ENCODE assay signal across 9 cellular contexts in genomic region chr16:67277999-67278772, GRCh38. TPM values are rescaled to one million over a fixed set of nuclear protein-coding genes. Genes with fewer than 3 reads are reported as not detected.
DNase-seq lines count a peak whose midpoint lies in the region; ATAC-seq and TF ChIP-seq lines count a peak whose summit lies in the region.
"Had no signal": no experiment of that assay in that cellular context is flagged by ENCODE, and none has a peak within 500 bp of the region (broad histone marks: within the 10 kb centered on the region; RNA-seq: fewer than 3 reads in every experiment).

No MANE protein-coding gene starts in this region.

- H3K27me3 Mint-ChIP-seq in T-helper 2 cell treated with Interferon-gamma antibody and Interleukin-4, amounts not matched to agents 5 μg/mL and 100 μg/mL, for 36 hours (ENCODE audit: low read depth): no peaks in the 10 kb centered on the region

- H3K4me1 ChIP-seq in sigmoid colon: peaks cover 0 to 31% (median 12%) of the 10 kb centered on the region in 4 donors

- TF ChIP-seq EP300 in sigmoid colon (IDR thresholded peaks at IDR 0.05): no peak

- peak overlapping the region; percentile 36 to 67 (median 50) for H3K4me3 ChIP-seq in sigmoid colon

- H3K4me3 Mint-ChIP-seq in T-helper 2 cell treated with Interferon-gamma antibody and Interleukin-4, amounts not matched to agents 5 μg/mL and 100 μg/mL, for 36 hours: peak overlapping the region; percentile 88

- H3K9me3 Mint-ChIP-seq in T-helper 2 cell treated with Interferon-gamma antibody and Interleukin-4, amounts not matched to agents 5 μg/mL and 100 μg/mL, for 36 hours: no peaks in the 10 kb centered on the region

- H3K27me3 ChIP-seq in sigmoid colon: peaks cover 0 to 5% (median 5%) of the 10 kb centered on the region in 3 donors

- no peaks in the 10 kb centered on the region for H3K36me3 ChIP-seq in sigmoid colon

- peak overlapping the region; percentile 25 to 70 (median 50) for H3K27ac ChIP-seq in sigmoid colon

- intact Hi-C loops in sigmoid colon (cut with DNase I): loop anchor here (5.0 kb wide), 1 partner anchor 119 kb away; no protein-coding TSS in a partner anchor

- peaks cover 12% of the 10 kb centered on the region for H3K36me3 Mint-ChIP-seq in T-helper 2 cell treated with Interferon-gamma antibody and Interleukin-4, amounts not matched to agents 5 μg/mL and 100 μg/mL, for 36 hours (ENCODE audit: low read depth)

- no peak for TF ChIP-seq POLR2A in sigmoid colon (IDR thresholded peaks at IDR 0.05)

- H3K4me1 Mint-ChIP-seq in T-helper 2 cell treated with Interferon-gamma antibody and Interleukin-4, amounts not matched to agents 5 μg/mL and 100 μg/mL, for 36 hours (ENCODE audit: low read depth): peaks cover 13% of the 10 kb centered on the region

- DNase-seq in T-helper 2 cell treated with Interferon-gamma antibody and Interleukin-4, amounts not matched to agents 5 μg/mL and 100 μg/mL, for 36 hours (ENCODE audit: low spot score): no peak
- DNase-seq in T-helper 2 cell (no peak), fibroblast of the conjunctiva (ENCODE audit: low read depth) (peak; percentile 49), sigmoid colon (no peak), NCI-H1417 (lab: John Stamatoyannopoulos, UW) (no peak)
- DNase-seq: DND-41 had no signal

- H3K27ac Mint-ChIP-seq in T-helper 2 cell treated with Interferon-gamma antibody and Interleukin-4, amounts not matched to agents 5 μg/mL and 100 μg/mL, for 36 hours: peak overlapping the region; percentile 77

- TF ChIP-seq CTCF in sigmoid colon (IDR thresholded peaks at IDR 0.05): no peak

- peak; percentile 48 for ATAC-seq in SK-N-SH treated with all-trans-retinoic acid at 6 μM for 48 hours
- no peak for ATAC-seq in HG03175 (IDR thresholded peaks at IDR 0.05; ENCODE audit: unreplicated experiment)
- ATAC-seq in HG03457 (IDR thresholded peaks at IDR 0.05; ENCODE audit: unreplicated experiment): no peak

- H3K9me3 ChIP-seq in sigmoid colon: no peaks in the 10 kb centered on the region

- WGBS in sigmoid colon, 2 donors: 35 to 62% methylated on average over 13 of the region's 13 CpGs

TF ChIP-seq in SK-N-SH treated with all-trans-retinoic acid at 6 μM for 48 hours, 23 proteins besides CTCF, POLR2A, EP300 and RAD21:
- no peak for TF ChIP-seq POU6F1 (CRISPR knock-in tag; IDR thresholded peaks at IDR 0.05; ENCODE audit: borderline replicate concordance, low read depth)
- TF ChIP-seq ZFP3 (CRISPR knock-in tag; IDR thresholded peaks at IDR 0.05): no peak
- no peak for TF ChIP-seq TOX (CRISPR knock-in tag; IDR thresholded peaks at IDR 0.05; ENCODE audit: borderline replicate concordance)
- TF ChIP-seq ZC3H10 (CRISPR knock-in tag; IDR thresholded peaks at IDR 0.05): no peak
- TF ChIP-seq ESRRG (CRISPR knock-in tag; IDR thresholded peaks at IDR 0.05): no peak
- no peak for TF ChIP-seq BACH2 (CRISPR knock-in tag; IDR thresholded peaks at IDR 0.05; ENCODE audit: borderline replicate concordance)
- TF ChIP-seq CSDC2 (CRISPR knock-in tag; IDR thresholded peaks at IDR 0.05): no peak
- TF ChIP-seq TCF4 (CRISPR knock-in tag; IDR thresholded peaks at IDR 0.05; ENCODE audit: borderline replicate concordance): no peak
- TF ChIP-seq, protein P1, sequence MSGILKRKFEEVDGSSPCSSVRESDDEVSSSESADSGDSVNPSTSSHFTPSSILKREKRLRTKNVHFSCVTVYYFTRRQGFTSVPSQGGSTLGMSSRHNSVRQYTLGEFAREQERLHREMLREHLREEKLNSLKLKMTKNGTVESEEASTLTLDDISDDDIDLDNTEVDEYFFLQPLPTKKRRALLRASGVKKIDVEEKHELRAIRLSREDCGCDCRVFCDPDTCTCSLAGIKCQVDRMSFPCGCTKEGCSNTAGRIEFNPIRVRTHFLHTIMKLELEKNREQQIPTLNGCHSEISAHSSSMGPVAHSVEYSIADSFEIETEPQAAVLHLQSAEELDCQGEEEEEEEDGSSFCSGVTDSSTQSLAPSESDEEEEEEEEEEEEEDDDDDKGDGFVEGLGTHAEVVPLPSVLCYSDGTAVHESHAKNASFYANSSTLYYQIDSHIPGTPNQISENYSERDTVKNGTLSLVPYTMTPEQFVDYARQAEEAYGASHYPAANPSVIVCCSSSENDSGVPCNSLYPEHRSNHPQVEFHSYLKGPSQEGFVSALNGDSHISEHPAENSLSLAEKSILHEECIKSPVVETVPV (CRISPR knock-in tag; IDR thresholded peaks at IDR 0.05): no peak
- no peak for TF ChIP-seq ZFP30 (CRISPR knock-in tag; IDR thresholded peaks at IDR 0.05)
- TF ChIP-seq ZNF8 (CRISPR knock-in tag; IDR thresholded peaks at IDR 0.05): no peak
- TF ChIP-seq GLIS3 (CRISPR knock-in tag; IDR thresholded peaks at IDR 0.05): no peak
- TF ChIP-seq, protein P2, sequence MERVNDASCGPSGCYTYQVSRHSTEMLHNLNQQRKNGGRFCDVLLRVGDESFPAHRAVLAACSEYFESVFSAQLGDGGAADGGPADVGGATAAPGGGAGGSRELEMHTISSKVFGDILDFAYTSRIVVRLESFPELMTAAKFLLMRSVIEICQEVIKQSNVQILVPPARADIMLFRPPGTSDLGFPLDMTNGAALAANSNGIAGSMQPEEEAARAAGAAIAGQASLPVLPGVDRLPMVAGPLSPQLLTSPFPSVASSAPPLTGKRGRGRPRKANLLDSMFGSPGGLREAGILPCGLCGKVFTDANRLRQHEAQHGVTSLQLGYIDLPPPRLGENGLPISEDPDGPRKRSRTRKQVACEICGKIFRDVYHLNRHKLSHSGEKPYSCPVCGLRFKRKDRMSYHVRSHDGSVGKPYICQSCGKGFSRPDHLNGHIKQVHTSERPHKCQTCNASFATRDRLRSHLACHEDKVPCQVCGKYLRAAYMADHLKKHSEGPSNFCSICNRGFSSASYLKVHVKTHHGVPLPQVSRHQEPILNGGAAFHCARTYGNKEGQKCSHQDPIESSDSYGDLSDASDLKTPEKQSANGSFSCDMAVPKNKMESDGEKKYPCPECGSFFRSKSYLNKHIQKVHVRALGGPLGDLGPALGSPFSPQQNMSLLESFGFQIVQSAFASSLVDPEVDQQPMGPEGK (CRISPR knock-in tag; IDR thresholded peaks at IDR 0.05; ENCODE audit: borderline replicate concordance): no peak
- TF ChIP-seq SNAI2 (CRISPR knock-in tag; IDR thresholded peaks at IDR 0.05): no peak
TF ChIP-seq in SK-N-SH treated with all-trans-retinoic acid at 6 μM for 48 hours: peak in this region for 0.

RNA-seq across cellular contexts. Expression of gene PLEKHG4, which starts 1.1 kb away (rescaled TPM):
- 1 to 10 TPM; 1.4 to 6.2 (median 3.7) TPM for total RNA-seq in sigmoid colon
- 1 to 10 TPM; 3.0 to 7.9 (median 3.5) TPM for polyA plus RNA-seq in sigmoid colon

RNA-seq across cellular contexts. Expression of gene SLC9A5, which starts 29.4 kb away (rescaled TPM):
- total RNA-seq in sigmoid colon: 1 to 10 TPM in 2 of 4 donors, under 1 TPM in 1, not detected in 1; 0.68 to 6.1 (median 1.1) TPM
- under 1 TPM in 2 of 3 donors, not detected in 1; 0.46 to 0.99 TPM for polyA plus RNA-seq in sigmoid colon

RNA-seq across cellular contexts. Expression of gene FHOD1, which starts 30.9 kb away (rescaled TPM):
- total RNA-seq in sigmoid colon: 10 to 100 TPM in 2 of 4 donors, 1 to 10 TPM in 2; 6.7 to 17.1 (median 11.5) TPM
- 10 to 100 TPM in 1 of 3 donors, 1 to 10 TPM in 2; 4.8 to 25.2 (median 5.5) TPM for polyA plus RNA-seq in sigmoid colon

RNA-seq across cellular contexts. Expression of gene KCTD19, which starts 48.4 kb away (rescaled TPM):
- under 1 TPM in 1 of 4 donors, not detected in 3; under 0.01 TPM for total RNA-seq in sigmoid colon
- polyA plus RNA-seq in sigmoid colon: under 1 TPM in 1 of 3 donors, not detected in 2; 0.04 TPM

RNA-seq across cellular contexts. Expression of gene LRRC36, which starts 48.4 kb away (rescaled TPM):
- under 1 TPM in 1 of 4 donors, not detected in 3; 0.55 TPM for total RNA-seq in sigmoid colon
- polyA plus RNA-seq in sigmoid colon: under 1 TPM in 1 of 3 donors, not detected in 2; 0.74 TPM
